ENCODE assay signal across 1 cellular context in genomic region chr11:59267738-59268475, GRCh38.
TF ChIP-seq lines count a peak whose summit lies in the region.

No MANE protein-coding gene starts in this region.

TF ChIP-seq in HCT116, 20 proteins besides CTCF, POLR2A, EP300 and RAD21 (continued from another document):
- TF ChIP-seq REST (IDR thresholded peaks at IDR 0.05; ENCODE audit: low read depth) (no peak), YY1 (IDR thresholded peaks at IDR 0.05; ENCODE audit: extremely low read depth, insufficient replicate concordance, low read depth, low read length) (no peak), ZFX (IDR thresholded peaks at IDR 0.05) (no peak), ZNF274 (IDR thresholded peaks at IDR 0.05; ENCODE audit: low read depth, low read length) (no peak), ELF1 (IDR thresholded peaks at IDR 0.05; ENCODE audit: borderline replicate concordance, low read depth) (no peak), EZH2 (IDR thresholded peaks at IDR 0.05) (no peak), SIN3A (IDR thresholded peaks at IDR 0.05; ENCODE audit: low read depth) (no peak), MAX (IDR thresholded peaks at IDR 0.05) (no peak), EZH2phosphoT487 (IDR thresholded peaks at IDR 0.05; ENCODE audit: borderline replicate concordance) (no peak), EGR1 (IDR thresholded peaks at IDR 0.05; ENCODE audit: low read depth) (no peak), SP1 (IDR thresholded peaks at IDR 0.05; ENCODE audit: low read depth) (no peak), POLR2AphosphoS5 (IDR thresholded peaks at IDR 0.05; ENCODE audit: low read depth, low read length) (no peak), CBX3 (IDR thresholded peaks at IDR 0.05; ENCODE audit: low read depth) (no peak)
- TF ChIP-seq, protein P1, sequence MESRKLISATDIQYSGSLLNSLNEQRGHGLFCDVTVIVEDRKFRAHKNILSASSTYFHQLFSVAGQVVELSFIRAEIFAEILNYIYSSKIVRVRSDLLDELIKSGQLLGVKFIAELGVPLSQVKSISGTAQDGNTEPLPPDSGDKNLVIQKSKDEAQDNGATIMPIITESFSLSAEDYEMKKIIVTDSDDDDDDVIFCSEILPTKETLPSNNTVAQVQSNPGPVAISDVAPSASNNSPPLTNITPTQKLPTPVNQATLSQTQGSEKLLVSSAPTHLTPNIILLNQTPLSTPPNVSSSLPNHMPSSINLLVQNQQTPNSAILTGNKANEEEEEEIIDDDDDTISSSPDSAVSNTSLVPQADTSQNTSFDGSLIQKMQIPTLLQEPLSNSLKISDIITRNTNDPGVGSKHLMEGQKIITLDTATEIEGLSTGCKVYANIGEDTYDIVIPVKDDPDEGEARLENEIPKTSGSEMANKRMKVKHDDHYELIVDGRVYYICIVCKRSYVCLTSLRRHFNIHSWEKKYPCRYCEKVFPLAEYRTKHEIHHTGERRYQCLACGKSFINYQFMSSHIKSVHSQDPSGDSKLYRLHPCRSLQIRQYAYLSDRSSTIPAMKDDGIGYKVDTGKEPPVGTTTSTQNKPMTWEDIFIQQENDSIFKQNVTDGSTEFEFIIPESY (IDR thresholded peaks at IDR 0.05; ENCODE audit: extremely low read depth, insufficient replicate concordance, low read length): no peak
TF ChIP-seq in HCT116: peak in this region for 0.
